8 cellular contexts compared by ENCODE assay signal in genomic region chr7:118183586-118184391, GRCh38. TPM values are rescaled to one million over a fixed set of nuclear protein-coding genes. Genes with fewer than 3 reads are reported as not detected.
DNase-seq lines count a peak whose midpoint lies in the region; ATAC-seq, FAIRE-seq and TF ChIP-seq lines count a peak whose summit lies in the region.

LSM8 (plus strand) TSS chr7:118184164; CDS start chr7:118184224, 60 bp downstream.

- H3K9me3 Mint-ChIP-seq in astrocyte (ENCODE audit: unreplicated experiment): no peaks in the 10 kb centered on the region

- no peak for FAIRE-seq in astrocyte (lab: Jason Lieb, UNC)

- peak within 1 kb of the TSS; percentile 83 for H2AFZ ChIP-seq in astrocyte (ENCODE audit: low read depth, low read length)

- intact Hi-C loops in right cardiac atrium (cut with DNase I) (no loop called here), uterus (cut with DNase I; ENCODE audit: low total_unique reads) (no loop called here)

- H3K79me2 ChIP-seq in astrocyte (ENCODE audit: insufficient read depth, low read length): peaks cover 54% of the 10 kb centered on the region

- peak within 1 kb of the TSS; percentile 90 for H3K27ac ChIP-seq in astrocyte (ENCODE audit: low read depth, low read length)
- peak within 1 kb of the TSS; percentile 99 for H3K27ac ChIP-seq in right cardiac atrium (ENCODE audit: low read length)
- peak within 1 kb of the TSS; percentile 94 to 95 for H3K27ac ChIP-seq in uterus

- peak; percentile 84 for TF ChIP-seq POLR2A in GM18505 (IDR thresholded peaks at IDR 0.05; ENCODE audit: borderline replicate concordance, extremely low read depth, insufficient read depth, insufficient read length)
- TF ChIP-seq POLR2A in uterus (IDR thresholded peaks at IDR 0.05): peak; percentile 80 to 82

- H4K20me1 ChIP-seq in astrocyte (ENCODE audit: insufficient read depth, low read length): no peaks in the 10 kb centered on the region

- H3K9me3 ChIP-seq in astrocyte (ENCODE audit: insufficient read depth, low read depth, low read length) (no peaks in the 10 kb centered on the region), right cardiac atrium (ENCODE audit: control insufficient read depth, low read length) (no peaks in the 10 kb centered on the region), uterus (no peaks in the 10 kb centered on the region)

- H3K4me3 ChIP-seq in astrocyte (ENCODE audit: insufficient read depth, low read depth, low read length): peak within 1 kb of the TSS; percentile 97
- H3K4me3 ChIP-seq in right cardiac atrium (ENCODE audit: low read length): peak within 1 kb of the TSS; percentile 80
- H3K4me3 ChIP-seq in uterus: peak within 1 kb of the TSS; percentile 87 to 90

- peak within 1 kb of the TSS; percentile 96 for H3K9ac ChIP-seq in astrocyte (ENCODE audit: low read length)

- H3K27me3 Mint-ChIP-seq in astrocyte (ENCODE audit: low read depth, unreplicated experiment): no peaks in the 10 kb centered on the region

- H3K36me3 ChIP-seq in astrocyte (ENCODE audit: insufficient read depth, low read length) (peaks cover 17% of the 10 kb centered on the region), uterus (no peaks in the 10 kb centered on the region)

- H3K4me1 ChIP-seq in astrocyte (ENCODE audit: insufficient read depth, low read length) (peaks cover 11% of the 10 kb centered on the region), right cardiac atrium (ENCODE audit: control insufficient read depth, insufficient read depth, low read length) (peaks cover 5% of the 10 kb centered on the region), uterus (peaks cover 0 to 4% of the 10 kb centered on the region in 2 donors)

- no peak for TF ChIP-seq CTCF in astrocyte (IDR thresholded peaks at IDR 0.05; ENCODE audit: insufficient read depth, low read depth, low read length)
- TF ChIP-seq CTCF in uterus (IDR thresholded peaks at IDR 0.05): peak in 1 of 4 experiments; percentile 15

- WGBS in right cardiac atrium: under 1% methylated on average over 64 of the region's 64 CpGs

- peak within 1 kb of the TSS; percentile 95 for H3K4me3 Mint-ChIP-seq in astrocyte (ENCODE audit: unreplicated experiment)

- peak within 1 kb of the TSS; percentile 94 for H3K4me2 ChIP-seq in astrocyte (ENCODE audit: low read length)

- DNase-seq in NCI-H2029 (lab: John Stamatoyannopoulos, UW): peak; percentile 98
- peak; percentile 94 for DNase-seq in T-helper 22 cell (ENCODE audit: low read depth)
- peak; percentile 95 for DNase-seq in astrocyte (ENCODE audit: low read depth)
- peak; percentile 97 to 98 (median 98) for DNase-seq in right cardiac atrium
- peak; percentile 94 for DNase-seq in pulmonary artery endothelial cell (ENCODE audit: low read depth, low spot score)
- peak; percentile 98 for DNase-seq in uterus

- no peaks in the 10 kb centered on the region for H3K36me3 Mint-ChIP-seq in astrocyte (ENCODE audit: low read depth, unreplicated experiment)

- peaks cover 15% of the 10 kb centered on the region for H3K4me1 Mint-ChIP-seq in astrocyte (ENCODE audit: low read depth, unreplicated experiment)

- H3K27me3 ChIP-seq in astrocyte (ENCODE audit: insufficient read depth, low read length) (no peaks in the 10 kb centered on the region), right cardiac atrium (ENCODE audit: control insufficient read depth, insufficient read depth) (no peaks in the 10 kb centered on the region), uterus (no peaks in the 10 kb centered on the region)

- H3K27ac Mint-ChIP-seq in astrocyte (ENCODE audit: unreplicated experiment): peak within 1 kb of the TSS; percentile 97

- ATAC-seq in GM18505 (IDR thresholded peaks at IDR 0.05; ENCODE audit: unreplicated experiment) (peak; percentile 98), HG02973 (IDR thresholded peaks at IDR 0.05; ENCODE audit: unreplicated experiment) (peak; percentile 98), right cardiac atrium (peak; percentile 100)

RNA-seq across cellular contexts. Expression of gene LSM8, which starts in this region (rescaled TPM):
- total RNA-seq in astrocyte (19.9 TPM in 2 replicates), right cardiac atrium (10 to 100 TPM; 16.6 to 24.4 (median 18.9) TPM), pulmonary artery endothelial cell (46.6 and 52.8 TPM in 2 replicates), uterus (10 to 100 TPM; 14.1 to 60.4 (median 38.5) TPM)
- 23.4 TPM for polyA plus RNA-seq in right cardiac atrium

Comparison
In these comparisons a context has a peak if more than half of its experiments do, and no peak if none do; other contexts are left out.
1. Peak in every context shown above with its lines: DNase-seq, ATAC-seq, H3K4me3 ChIP-seq and H3K27ac ChIP-seq.